ENCODE assay signal across 2 cellular contexts in the genomic region with DNA sequence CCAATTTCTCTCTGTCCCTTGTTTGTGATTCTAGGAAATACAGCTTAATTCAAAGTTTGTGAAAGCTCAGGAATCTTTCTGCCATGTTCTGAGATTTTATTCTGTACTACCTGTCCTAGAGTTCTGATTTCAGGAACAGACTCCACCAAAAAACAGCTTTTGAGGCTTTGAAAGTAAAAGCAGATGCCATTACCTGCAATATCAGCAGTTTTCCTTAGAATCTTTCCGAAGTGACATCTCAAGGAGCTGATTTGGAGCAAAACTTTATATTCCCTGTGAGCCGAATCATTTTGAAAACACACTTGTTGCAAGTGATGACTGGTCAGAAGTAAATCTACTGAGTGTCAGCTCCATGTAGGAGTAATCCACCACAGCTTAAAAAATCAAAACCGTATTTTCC.
TF ChIP-seq lines count a peak whose summit lies in the region.

No MANE protein-coding gene starts in this region.

TF ChIP-seq in HepG2, 621 proteins besides CTCF, POLR2A, EP300 and RAD21:
- TF ChIP-seq MAFK (conservative IDR thresholded peaks at IDR 0.05 in 1 of 2, IDR thresholded peaks at IDR 0.05 in 1 of 2; ENCODE audit: low read length in 2 of 2) = peak; percentile 36 to 67; a peak in 2 of 4 replicates
- TF ChIP-seq, protein P1, sequence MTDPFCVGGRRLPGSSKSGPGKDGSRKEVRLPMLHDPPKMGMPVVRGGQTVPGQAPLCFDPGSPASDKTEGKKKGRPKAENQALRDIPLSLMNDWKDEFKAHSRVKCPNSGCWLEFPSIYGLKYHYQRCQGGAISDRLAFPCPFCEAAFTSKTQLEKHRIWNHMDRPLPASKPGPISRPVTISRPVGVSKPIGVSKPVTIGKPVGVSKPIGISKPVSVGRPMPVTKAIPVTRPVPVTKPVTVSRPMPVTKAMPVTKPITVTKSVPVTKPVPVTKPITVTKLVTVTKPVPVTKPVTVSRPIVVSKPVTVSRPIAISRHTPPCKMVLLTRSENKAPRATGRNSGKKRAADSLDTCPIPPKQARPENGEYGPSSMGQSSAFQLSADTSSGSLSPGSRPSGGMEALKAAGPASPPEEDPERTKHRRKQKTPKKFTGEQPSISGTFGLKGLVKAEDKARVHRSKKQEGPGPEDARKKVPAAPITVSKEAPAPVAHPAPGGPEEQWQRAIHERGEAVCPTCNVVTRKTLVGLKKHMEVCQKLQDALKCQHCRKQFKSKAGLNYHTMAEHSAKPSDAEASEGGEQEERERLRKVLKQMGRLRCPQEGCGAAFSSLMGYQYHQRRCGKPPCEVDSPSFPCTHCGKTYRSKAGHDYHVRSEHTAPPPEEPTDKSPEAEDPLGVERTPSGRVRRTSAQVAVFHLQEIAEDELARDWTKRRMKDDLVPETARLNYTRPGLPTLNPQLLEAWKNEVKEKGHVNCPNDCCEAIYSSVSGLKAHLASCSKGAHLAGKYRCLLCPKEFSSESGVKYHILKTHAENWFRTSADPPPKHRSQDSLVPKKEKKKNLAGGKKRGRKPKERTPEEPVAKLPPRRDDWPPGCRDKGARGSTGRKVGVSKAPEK (CRISPR knock-in tag; IDR thresholded peaks at IDR 0.05; ENCODE audit: borderline replicate concordance) = no peak
- TF ChIP-seq MAFF (IDR thresholded peaks at IDR 0.05; ENCODE audit: low read depth, low read length) = 0 out of 2 replicates have a peak, but pooled peaks have one; percentile 30
- no peak for TF ChIP-seq ZIK1 (CRISPR knock-in tag; IDR thresholded peaks at IDR 0.05; ENCODE audit: borderline replicate concordance, low read depth)

TF ChIP-seq in IMR-90, 13 proteins besides CTCF, POLR2A, EP300 and RAD21:
- TF ChIP-seq, protein P2, sequence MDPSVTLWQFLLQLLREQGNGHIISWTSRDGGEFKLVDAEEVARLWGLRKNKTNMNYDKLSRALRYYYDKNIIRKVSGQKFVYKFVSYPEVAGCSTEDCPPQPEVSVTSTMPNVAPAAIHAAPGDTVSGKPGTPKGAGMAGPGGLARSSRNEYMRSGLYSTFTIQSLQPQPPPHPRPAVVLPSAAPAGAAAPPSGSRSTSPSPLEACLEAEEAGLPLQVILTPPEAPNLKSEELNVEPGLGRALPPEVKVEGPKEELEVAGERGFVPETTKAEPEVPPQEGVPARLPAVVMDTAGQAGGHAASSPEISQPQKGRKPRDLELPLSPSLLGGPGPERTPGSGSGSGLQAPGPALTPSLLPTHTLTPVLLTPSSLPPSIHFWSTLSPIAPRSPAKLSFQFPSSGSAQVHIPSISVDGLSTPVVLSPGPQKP (IDR thresholded peaks at IDR 0.05; ENCODE audit: borderline replicate concordance, low read depth, low read length) = no peak
- TF ChIP-seq CEBPB (IDR thresholded peaks at IDR 0.05; ENCODE audit: low read depth, low read length) = no peak
- peak; percentile 50; the same call in 1 of the 2 replicates for TF ChIP-seq MAFK (IDR thresholded peaks at IDR 0.05; ENCODE audit: low read depth, low read length)
